15 cellular contexts compared by ENCODE assay signal in the genomic region with DNA sequence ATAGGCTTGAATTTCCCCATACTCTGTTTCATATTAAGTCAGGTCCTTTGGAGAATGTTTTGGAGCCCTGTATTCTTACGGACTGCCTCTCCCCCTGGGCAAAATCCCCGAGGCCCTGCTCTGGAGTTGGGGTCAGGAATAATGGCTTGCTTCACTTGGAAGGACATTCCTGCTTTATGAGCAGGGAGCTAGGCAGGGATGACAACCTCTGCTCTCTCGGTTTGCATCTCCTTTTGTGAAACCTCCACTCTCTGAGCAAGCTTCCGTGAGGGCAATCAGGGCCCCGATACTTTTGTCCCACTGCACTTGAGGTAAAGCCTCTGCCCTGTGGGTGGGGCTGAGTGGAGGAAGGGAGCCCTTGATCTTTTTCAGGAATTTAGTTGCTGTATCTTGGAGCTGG. TPM values are rescaled to one million over a fixed set of nuclear protein-coding genes. Genes with fewer than 3 reads are reported as not detected.
A peak's percentile ranks its signal among the peaks of the same experiment; 100 is the strongest.
DNase-seq lines count a peak whose midpoint lies in the region; ATAC-seq and TF ChIP-seq lines count a peak whose summit lies in the region.
"Had no signal": no experiment of that assay in that cellular context is flagged by ENCODE, and none has a peak within 500 bp of the region (broad histone marks: within the 10 kb centered on the region; RNA-seq: fewer than 3 reads in every experiment).

No MANE protein-coding gene starts in this region.

- no peak overlapping the region for H3K23ac ChIP-seq in trophoblast cell (ENCODE audit: low read length)

- H3K4me3 Mint-ChIP-seq in glutamatergic neuron (ENCODE audit: unreplicated experiment) = peak overlapping the region; percentile 34
- H3K4me3 Mint-ChIP-seq: CD4-positive, alpha-beta memory T cell; GM23338; HFFc6 had no signal

- no peak overlapping the region for H2BK120ac ChIP-seq in trophoblast cell (ENCODE audit: insufficient read depth, low read length, poor library complexity)

- H3K9me3 ChIP-seq in SJCRH30 (replicated peaks) (no peaks in the 10 kb centered on the region; the same call in 1 of the 2 replicates), trophoblast cell (ENCODE audit: insufficient read depth, low read depth, low read length) (no peaks in the 10 kb centered on the region)
- H3K9me3 ChIP-seq: Caco-2, HAP-1 had no signal

- no peak overlapping the region for H4K8ac ChIP-seq in trophoblast cell (ENCODE audit: low read depth, low read length)

- H3K27me3 ChIP-seq in H7 (ENCODE audit: control insufficient read depth, insufficient read depth, low read length) (no peaks in the 10 kb centered on the region), SJCRH30 (no peaks in the 10 kb centered on the region), trophoblast cell (ENCODE audit: insufficient read depth, low read length) (no peaks in the 10 kb centered on the region)

- peak; percentile 12 for DNase-seq in H7
- peak; percentile 46 to 62 for DNase-seq in SJCRH30
- DNase-seq in glutamatergic neuron = no peak
- DNase-seq in trophoblast cell = peak; percentile 95 to 97
- no peak for DNase-seq in HPDE6-E6E7 (ENCODE audit: extremely low spot score)
- DNase-seq in NCI-H2227 treated with DMSO at 0.1 percent for 48 hours (lab: John Stamatoyannopoulos, UW) = no peak
- DNase-seq: C1 segment of cervical spinal cord, Caco-2, DMS153, DND-41, HFFc6 had no signal

- H3K79me1 ChIP-seq in trophoblast cell (ENCODE audit: low read length) = no peaks in the 10 kb centered on the region

- no CpG with 5 or more reads among the region's 5 CpGs for WGBS in trophoblast cell (ENCODE audit: extremely low coverage, insufficient coverage, insufficient read length)

- peaks cover 12% of the 10 kb centered on the region for H3K36me3 Mint-ChIP-seq in glutamatergic neuron (ENCODE audit: unreplicated experiment)

- no peak for TF ChIP-seq CTCF in glutamatergic neuron (IDR thresholded peaks at IDR 0.05; ENCODE audit: partially characterized antibody, unreplicated experiment)

- H2AFZ ChIP-seq in trophoblast cell (ENCODE audit: insufficient read depth, low read length, poor library complexity) = no peak overlapping the region
- H2AFZ ChIP-seq: GM23338 had no signal

- no peak overlapping the region for H2AK5ac ChIP-seq in trophoblast cell (ENCODE audit: low read length)

- H2BK5ac ChIP-seq in trophoblast cell (ENCODE audit: low read depth, low read length, poor library complexity) = no peak overlapping the region

- no peaks in the 10 kb centered on the region for H3K9me3 Mint-ChIP-seq in glutamatergic neuron (ENCODE audit: unreplicated experiment)
- H3K9me3 Mint-ChIP-seq: CD4-positive, alpha-beta memory T cell; GM23338; HFFc6 had no signal

- no peak overlapping the region for H3K4me3 ChIP-seq in H7 (ENCODE audit: insufficient read depth, low read depth, low read length)
- H3K4me3 ChIP-seq in SJCRH30 = no peak overlapping the region
- H3K4me3 ChIP-seq in trophoblast cell (ENCODE audit: low read depth, low read length) = no peak overlapping the region
- H3K4me3 ChIP-seq: GM23338, HAP-1 had no signal

- no peaks in the 10 kb centered on the region for H3K4me1 ChIP-seq in SJCRH30
- no peaks in the 10 kb centered on the region for H3K4me1 ChIP-seq in trophoblast cell (ENCODE audit: control insufficient read depth in 1 of 2, insufficient read depth in 2 of 2, low read length in 2 of 2)
- H3K4me1 ChIP-seq: Caco-2, HAP-1 had no signal

- ATAC-seq in HG03108 (IDR thresholded peaks at IDR 0.05; ENCODE audit: unreplicated experiment) = no peak
- ATAC-seq: GM23338 had no signal

- H2BK12ac ChIP-seq in trophoblast cell (ENCODE audit: low read length) = no peak overlapping the region

- H3K18ac ChIP-seq in trophoblast cell (ENCODE audit: low read length) = no peak overlapping the region

- no peaks in the 10 kb centered on the region for H3K27me3 Mint-ChIP-seq in glutamatergic neuron (ENCODE audit: unreplicated experiment)
- H3K27me3 Mint-ChIP-seq: CD4-positive, alpha-beta memory T cell had no signal

- H3K36me3 ChIP-seq in H7 (replicated peaks; ENCODE audit: control insufficient read depth, insufficient read depth, low read length) (peaks cover 4% of the 10 kb centered on the region; the same call in 1 of the 2 replicates), SJCRH30 (peaks cover 62% of the 10 kb centered on the region), trophoblast cell (ENCODE audit: control insufficient read depth in 1 of 2, insufficient read depth in 2 of 2, low read length in 2 of 2) (peaks cover 19 to 23% of the 10 kb centered on the region in 2 experiments)

- no peak overlapping the region for H3K4ac ChIP-seq in trophoblast cell (ENCODE audit: low read depth, low read length)

- no peak overlapping the region for H3K9ac ChIP-seq in trophoblast cell (ENCODE audit: low read length)

- no peak overlapping the region for H3K27ac Mint-ChIP-seq in glutamatergic neuron (ENCODE audit: unreplicated experiment)
- H3K27ac Mint-ChIP-seq: GM23338, HFFc6 had no signal

- no peak overlapping the region for H3K4me2 ChIP-seq in trophoblast cell (ENCODE audit: low read length)
- H3K4me2 ChIP-seq: GM23338 had no signal

- H3K14ac ChIP-seq in trophoblast cell (ENCODE audit: low read length) = no peak overlapping the region

- H3K4me1 Mint-ChIP-seq in glutamatergic neuron (ENCODE audit: low read depth, unreplicated experiment) = peaks cover 4% of the 10 kb centered on the region
- H3K4me1 Mint-ChIP-seq: GM23338 had no signal

- no peak overlapping the region for H4K12ac ChIP-seq in trophoblast cell (ENCODE audit: low read depth, low read length)

- H3K27ac ChIP-seq in SJCRH30 = no peak overlapping the region
- no peak overlapping the region for H3K27ac ChIP-seq in trophoblast cell (ENCODE audit: low read depth, low read length)

- H3K79me2 ChIP-seq in trophoblast cell (ENCODE audit: control insufficient read depth, insufficient read depth, low read length, poor library complexity) = no peaks in the 10 kb centered on the region

- no peak overlapping the region for H4K91ac ChIP-seq in trophoblast cell (ENCODE audit: low read depth, low read length)

RNA-seq across cellular contexts. Expression of gene OS9, which starts 19.3 kb away (rescaled TPM):
- 65.5 and 74.1 TPM in 2 replicates for total RNA-seq in H7 (2014; rRNA removed; shearing (Covaris generic))
- 1,587 and 1,701 TPM in 2 replicates for total RNA-seq in SJCRH30 (2014; rRNA removed; shearing (Covaris generic))
- total RNA-seq in glutamatergic neuron (ENCODE audit: unreplicated experiment) = 225 TPM
- 106 and 110 TPM in 2 replicates for polyA plus RNA-seq in trophoblast cell (2013)

RNA-seq across cellular contexts. Expression of gene AGAP2, which starts 25.3 kb away (rescaled TPM):
- total RNA-seq in H7 (2014; rRNA removed; shearing (Covaris generic)) = 0.30 and 0.35 TPM in 2 replicates
- total RNA-seq in SJCRH30 (2014; rRNA removed; shearing (Covaris generic)) = 38.6 and 39.7 TPM in 2 replicates
- total RNA-seq in glutamatergic neuron (ENCODE audit: unreplicated experiment) = 45.5 TPM
- polyA plus RNA-seq in trophoblast cell (2013) = 0.01 TPM in 1 of 2 replicates, not detected in the other

RNA-seq across cellular contexts. Expression of gene TSPAN31, which starts 31.6 kb away (rescaled TPM):
- total RNA-seq in H7 (2014; rRNA removed; shearing (Covaris generic)) = 12.9 and 17.6 TPM in 2 replicates
- 292 and 318 TPM in 2 replicates for total RNA-seq in SJCRH30 (2014; rRNA removed; shearing (Covaris generic))
- 27.2 TPM for total RNA-seq in glutamatergic neuron (ENCODE audit: unreplicated experiment)
- polyA plus RNA-seq in trophoblast cell (2013) = 8.1 and 8.8 TPM in 2 replicates

RNA-seq across cellular contexts. Expression of gene CDK4, which starts 38.9 kb away (rescaled TPM):
- total RNA-seq in H7 (2014; rRNA removed; shearing (Covaris generic)) = 234 and 275 TPM in 2 replicates
- 5,376 and 5,685 TPM in 2 replicates for total RNA-seq in SJCRH30 (2014; rRNA removed; shearing (Covaris generic))
- 123 TPM for total RNA-seq in glutamatergic neuron (ENCODE audit: unreplicated experiment)
- polyA plus RNA-seq in trophoblast cell (2013) = 66.1 and 68.0 TPM in 2 replicates

RNA-seq across cellular contexts. Expression of gene MARCHF9, which starts 41.7 kb away (rescaled TPM):
- total RNA-seq in H7 (2014; rRNA removed; shearing (Covaris generic)) = 1.9 and 4.3 TPM in 2 replicates
- total RNA-seq in SJCRH30 (2014; rRNA removed; shearing (Covaris generic)) = 136 and 147 TPM in 2 replicates
- total RNA-seq in glutamatergic neuron (ENCODE audit: unreplicated experiment) = 26.7 TPM
- polyA plus RNA-seq in trophoblast cell (2013) = 1.1 and 1.4 TPM in 2 replicates

Comparison
In these comparisons a context has a peak if more than half of its experiments do, and no peak if none do; other contexts are left out.
1. DNase-seq: peak in H7 (single experiment), SJCRH30 (2 of 2) and trophoblast cell (2 of 2); none in glutamatergic neuron (single experiment), HPDE6-E6E7 (single experiment) and NCI-H2227 treated with DMSO at 0.1 percent for 48 hours (single experiment).
2. RNA of gene AGAP2, which starts 25.3 kb away (total RNA-seq): 45.5 TPM in glutamatergic neuron (single experiment) and 38.6 to 39.7 TPM in SJCRH30; 0.30 to 0.35 TPM in H7; every median in the first group is over 10 times any median in the second.
3. RNA of gene TSPAN31, which starts 31.6 kb away (total RNA-seq): 292 to 318 TPM in SJCRH30; 27.2 TPM in glutamatergic neuron (single experiment) and 12.9 to 17.6 TPM in H7; every median in the first group is over 10 times any median in the second.